In genomic region chr11:10809373-10810199, GRCh38 we compare ENCODE assay signal across 1 cellular context.
A peak's percentile ranks its signal among the peaks of the same experiment; 100 is the strongest.
TF ChIP-seq lines count a peak whose summit lies in the region.

No MANE protein-coding gene starts in this region.

TF ChIP-seq in HepG2, 621 proteins besides CTCF, POLR2A, EP300 and RAD21 (continued from another document and continues in another):
- 0 out of 2 replicates have a peak, but pooled peaks have one; percentile 25 for TF ChIP-seq MYC (CRISPR knock-in tag; IDR thresholded peaks at IDR 0.05; ENCODE audit: borderline replicate concordance)
- 0 out of 2 replicates have a peak, but pooled peaks have one; percentile 10 for TF ChIP-seq GZF1 (CRISPR knock-in tag; IDR thresholded peaks at IDR 0.05)
- no peak for TF ChIP-seq RAD51 (IDR thresholded peaks at IDR 0.05; ENCODE audit: borderline replicate concordance)
- 0 out of 2 replicates have a peak, but pooled peaks have one; percentile 49 for TF ChIP-seq GLI4 (CRISPR knock-in tag; IDR thresholded peaks at IDR 0.05; ENCODE audit: borderline replicate concordance)
- 0 out of 2 replicates have a peak, but pooled peaks have one; percentile 46 for TF ChIP-seq SAFB2 (CRISPR knock-in tag; IDR thresholded peaks at IDR 0.05; ENCODE audit: borderline replicate concordance, low read depth)
- no peak for TF ChIP-seq TOPORS (CRISPR knock-in tag; IDR thresholded peaks at IDR 0.05)
- TF ChIP-seq ZNF879 (CRISPR knock-in tag; IDR thresholded peaks at IDR 0.05), result no peak
- no peak for TF ChIP-seq RCOR2 (CRISPR knock-in tag; IDR thresholded peaks at IDR 0.05)
- TF ChIP-seq HCFC1 (IDR thresholded peaks at IDR 0.05; ENCODE audit: low read depth, low read length), result no peak
- peak; percentile 60; the same call in 1 of the 2 replicates for TF ChIP-seq PHF8 (CRISPR knock-in tag; IDR thresholded peaks at IDR 0.05)
- TF ChIP-seq NFKBIZ (CRISPR knock-in tag; IDR thresholded peaks at IDR 0.05), result no peak; the same call in 1 of the 2 replicates
- TF ChIP-seq PRDM15 (CRISPR knock-in tag; IDR thresholded peaks at IDR 0.05), result no peak; the same call in 1 of the 2 replicates
- TF ChIP-seq PAWR (CRISPR knock-in tag; IDR thresholded peaks at IDR 0.05; ENCODE audit: borderline replicate concordance), result no peak
- no peak for TF ChIP-seq ZFP91 (CRISPR knock-in tag; IDR thresholded peaks at IDR 0.05; ENCODE audit: borderline replicate concordance)
- TF ChIP-seq GABPB1 (CRISPR knock-in tag; IDR thresholded peaks at IDR 0.05), result peak; percentile 28; the same call in 1 of the 2 replicates
- no peak for TF ChIP-seq MTERF4 (CRISPR knock-in tag; IDR thresholded peaks at IDR 0.05)
- TF ChIP-seq FOXM1 (CRISPR knock-in tag; IDR thresholded peaks at IDR 0.05), result no peak
- TF ChIP-seq GMEB2 (CRISPR knock-in tag; IDR thresholded peaks at IDR 0.05; ENCODE audit: low read depth), result no peak
- peak; percentile 94 for TF ChIP-seq HNRNPLL (IDR thresholded peaks at IDR 0.05; ENCODE audit: low read depth, low read length, poor library complexity, severe bottlenecking)
- no peak for TF ChIP-seq TAF1 (CRISPR knock-in tag; IDR thresholded peaks at IDR 0.05)
- TF ChIP-seq ZNF468 (CRISPR knock-in tag; IDR thresholded peaks at IDR 0.05), result no peak
- TF ChIP-seq SMAD1 (CRISPR knock-in tag; IDR thresholded peaks at IDR 0.05; ENCODE audit: borderline replicate concordance, low read depth), result no peak
- no peak for TF ChIP-seq ZUFSP (CRISPR knock-in tag; IDR thresholded peaks at IDR 0.05; ENCODE audit: borderline replicate concordance)
- TF ChIP-seq ZNF230 (CRISPR knock-in tag; IDR thresholded peaks at IDR 0.05), result peak; percentile 23; the same call in 1 of the 2 replicates
- TF ChIP-seq ZNF142 (CRISPR knock-in tag; IDR thresholded peaks at IDR 0.05), result 0 out of 2 replicates have a peak, but pooled peaks have one; percentile 7
- no peak; the same call in 1 of the 2 replicates for TF ChIP-seq KMT2A (CRISPR knock-in tag; IDR thresholded peaks at IDR 0.05)
- TF ChIP-seq PITX1 (CRISPR knock-in tag; IDR thresholded peaks at IDR 0.05), result no peak
- no peak for TF ChIP-seq ZNF280B (CRISPR knock-in tag; IDR thresholded peaks at IDR 0.05; ENCODE audit: borderline replicate concordance)
- no peak; the same call in 1 of the 2 replicates for TF ChIP-seq AKAP8 (CRISPR knock-in tag; IDR thresholded peaks at IDR 0.05)
- TF ChIP-seq ZFY (CRISPR knock-in tag; IDR thresholded peaks at IDR 0.05), result peak; percentile 51; the same call in 1 of the 2 replicates
- TF ChIP-seq DPF2 (CRISPR knock-in tag; IDR thresholded peaks at IDR 0.05; ENCODE audit: borderline replicate concordance, low read depth), result no peak
- TF ChIP-seq HDAC1 (CRISPR knock-in tag; IDR thresholded peaks at IDR 0.05), result peak; percentile 62; the same call in 1 of the 2 replicates
- no peak for TF ChIP-seq YY1 (IDR thresholded peaks at IDR 0.05; ENCODE audit: insufficient read depth, insufficient replicate concordance, low read depth, low read length)
- no peak for TF ChIP-seq SKI (IDR thresholded peaks at IDR 0.05; ENCODE audit: partially characterized antibody)
- TF ChIP-seq YEATS2 (CRISPR knock-in tag; IDR thresholded peaks at IDR 0.05; ENCODE audit: borderline replicate concordance), result no peak
- no peak for TF ChIP-seq HIVEP1 (CRISPR knock-in tag; IDR thresholded peaks at IDR 0.05)
- no peak for TF ChIP-seq NR2F1 (CRISPR knock-in tag; IDR thresholded peaks at IDR 0.05)
- 0 out of 2 replicates have a peak, but pooled peaks have one; percentile 53 for TF ChIP-seq RELA (CRISPR knock-in tag; IDR thresholded peaks at IDR 0.05)
- TF ChIP-seq ZNF816 (CRISPR knock-in tag; IDR thresholded peaks at IDR 0.05; ENCODE audit: borderline replicate concordance), result peak; percentile 89; the same call in 1 of the 2 replicates
- TF ChIP-seq ZFP36L2 (CRISPR knock-in tag; IDR thresholded peaks at IDR 0.05), result no peak
- TF ChIP-seq ZNF446 (CRISPR knock-in tag; IDR thresholded peaks at IDR 0.05), result no peak
- no peak for TF ChIP-seq ZNF660 (CRISPR knock-in tag; IDR thresholded peaks at IDR 0.05; ENCODE audit: borderline replicate concordance, low read depth)
- no peak for TF ChIP-seq ZNF326 (CRISPR knock-in tag; IDR thresholded peaks at IDR 0.05; ENCODE audit: borderline replicate concordance)
- no peak for TF ChIP-seq ZNF841 (CRISPR knock-in tag; IDR thresholded peaks at IDR 0.05; ENCODE audit: borderline replicate concordance)
- no peak for TF ChIP-seq JUNB (CRISPR knock-in tag; IDR thresholded peaks at IDR 0.05; ENCODE audit: borderline replicate concordance)
- no peak for TF ChIP-seq NFE2L1 (CRISPR knock-in tag; IDR thresholded peaks at IDR 0.05; ENCODE audit: borderline replicate concordance)
- no peak for TF ChIP-seq IRF2 (CRISPR knock-in tag; IDR thresholded peaks at IDR 0.05)
- TF ChIP-seq MEF2D (CRISPR knock-in tag; IDR thresholded peaks at IDR 0.05), result no peak
- no peak for TF ChIP-seq PPARG (CRISPR knock-in tag; conservative IDR thresholded peaks at IDR 0.05)
- TF ChIP-seq KMT2B (CRISPR knock-in tag; IDR thresholded peaks at IDR 0.05), result 0 out of 2 replicates have a peak, but pooled peaks have one; percentile 58
- TF ChIP-seq MYNN (CRISPR knock-in tag; IDR thresholded peaks at IDR 0.05; ENCODE audit: low read depth), result peak; percentile 10; the same call in 1 of the 2 replicates
- 0 out of 2 replicates have a peak, but pooled peaks have one; percentile 3 for TF ChIP-seq NCOA2 (CRISPR knock-in tag; IDR thresholded peaks at IDR 0.05)
- no peak for TF ChIP-seq NR2C2 (CRISPR knock-in tag; IDR thresholded peaks at IDR 0.05; ENCODE audit: borderline replicate concordance)
